Comparison of ENCODE assay signal across 17 cellular contexts in genomic region chr13:90447735-90448103, GRCh38.
DNase-seq lines count a peak whose midpoint lies in the region; TF ChIP-seq lines count a peak whose summit lies in the region.
"Had no signal": no experiment of that assay in that cellular context is flagged by ENCODE, and none has a peak within 500 bp of the region (broad histone marks: within the 10 kb centered on the region; RNA-seq: fewer than 3 reads in every experiment).

No MANE protein-coding gene starts in this region.

- H3K36me3 Mint-ChIP-seq in HFFc6 (ENCODE audit: low read depth): peaks cover 13% of the 10 kb centered on the region
- H3K36me3 Mint-ChIP-seq: naive thymus-derived CD8-positive, alpha-beta T cell had no signal

- peaks cover 58% of the 10 kb centered on the region for H3K4me1 Mint-ChIP-seq in HFFc6 (ENCODE audit: low read depth)
- H3K4me1 Mint-ChIP-seq: naive thymus-derived CD8-positive, alpha-beta T cell had no signal

- DNase-seq in ACHN (peak; percentile 63), HFFc6 (peak; percentile 61), astrocyte of the hippocampus (ENCODE audit: low read depth, low spot score) (peak; percentile 83), iPS-NIHi11 (ENCODE audit: low spot score) (peak; percentile 24), esophagus squamous epithelium (lab: John Stamatoyannopoulos, UW) (no peak), SW480 (ENCODE audit: low spot score) (no peak), medulla oblongata (ENCODE audit: extremely low spot score) (no peak), GM10266 (ENCODE audit: extremely low spot score) (no peak)
- DNase-seq: amniotic stem cell; DMS79 treated with DMSO at 0.1 percent for 48 hours; erythroblast; naive thymus-derived CD8-positive, alpha-beta T cell; NCI-H524 treated with DMSO at 0.1 percent for 48 hours; SIG-M5; upper lobe of left lung had no signal

- H3K9me3 Mint-ChIP-seq in HFFc6: no peaks in the 10 kb centered on the region; the same call in 1 of the 2 replicates

- no peaks in the 10 kb centered on the region for H3K27me3 ChIP-seq in esophagus squamous epithelium
- H3K27me3 ChIP-seq: upper lobe of left lung had no signal

- in situ Hi-C loops in ACHN (cut with HindIII; ENCODE audit: low pct_ligation_motif_present, low pct_unique_long_range_greater_than_20kb, low sequenced_read_pairs): no loop called here

- no peak overlapping the region for H3K4me3 ChIP-seq in esophagus squamous epithelium
- H3K4me3 ChIP-seq: skin epidermis, upper lobe of left lung had no signal

- TF ChIP-seq CTCF in HFFc6 (IDR thresholded peaks at IDR 0.05): no peak
- TF ChIP-seq CTCF in esophagus squamous epithelium (IDR thresholded peaks at IDR 0.05): no peak
- TF ChIP-seq CTCF in GM10266 (IDR thresholded peaks at IDR 0.05; ENCODE audit: control insufficient read depth, insufficient read depth, low read depth, missing control alignments): no peak

- H3K27ac ChIP-seq in esophagus squamous epithelium: no peak overlapping the region
- H3K27ac ChIP-seq: skin epidermis, upper lobe of left lung, VCaP had no signal

- H3K4me1 ChIP-seq in esophagus squamous epithelium: peaks cover 0 to 11% (median 0%) of the 10 kb centered on the region in 3 donors
- H3K4me1 ChIP-seq: upper lobe of left lung had no signal

- TF ChIP-seq POLR2A in esophagus squamous epithelium (IDR thresholded peaks at IDR 0.05): no peak

- intact Hi-C loops in esophagus squamous epithelium (cut with DNase I): no loop called here

- no peaks in the 10 kb centered on the region for H3K9me3 ChIP-seq in esophagus squamous epithelium
- H3K9me3 ChIP-seq: upper lobe of left lung had no signal

- no peaks in the 10 kb centered on the region for H3K36me3 ChIP-seq in esophagus squamous epithelium
- H3K36me3 ChIP-seq: upper lobe of left lung had no signal

- peak overlapping the region; percentile 29 for H3K27ac Mint-ChIP-seq in HFFc6
- H3K27ac Mint-ChIP-seq: naive thymus-derived CD8-positive, alpha-beta T cell had no signal

- peak overlapping the region; percentile 1; the same call in 1 of the 2 replicates for H3K4me3 Mint-ChIP-seq in HFFc6
- H3K4me3 Mint-ChIP-seq: naive thymus-derived CD8-positive, alpha-beta T cell had no signal

- no peaks in the 10 kb centered on the region for H3K27me3 Mint-ChIP-seq in HFFc6 (ENCODE audit: insufficient read depth)
- H3K27me3 Mint-ChIP-seq: naive thymus-derived CD8-positive, alpha-beta T cell had no signal

Comparison
In these comparisons a context has a peak if more than half of its experiments do, and no peak if none do; other contexts are left out.
1. DNase-seq: peak in ACHN (single experiment), HFFc6 (single experiment), astrocyte of the hippocampus (single experiment) and iPS-NIHi11 (single experiment); none in esophagus squamous epithelium (single experiment), SW480 (single experiment), medulla oblongata (single experiment) and GM10266 (single experiment).